In the genomic region with DNA sequence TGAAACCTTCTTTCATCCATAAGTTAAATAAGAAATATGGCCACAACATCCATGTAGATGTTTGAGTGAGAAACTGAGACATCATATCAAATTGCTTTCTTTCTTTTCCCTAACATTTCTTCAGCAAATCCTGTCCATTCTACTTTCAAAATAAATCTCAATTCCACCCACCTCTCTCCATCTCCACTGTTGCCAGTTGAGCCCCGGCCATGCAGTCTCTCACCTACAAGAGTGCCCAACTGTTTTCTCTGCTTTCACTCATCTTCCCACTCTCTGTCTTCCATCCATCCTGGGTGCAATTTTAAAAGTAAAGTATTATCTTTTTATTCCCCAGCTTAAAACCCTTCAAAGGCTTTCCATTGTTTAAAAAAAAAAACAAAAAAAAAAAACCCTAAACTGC, we compare ENCODE assay signal across 8 cellular contexts.
"Had no signal": no experiment of that assay in that cellular context is flagged by ENCODE, and none has a peak within 500 bp of the region (broad histone marks: within the 10 kb centered on the region; RNA-seq: fewer than 3 reads in every experiment).

No MANE protein-coding gene starts in this region.

- H3K9me3 Mint-ChIP-seq: GM23338, H9 had no signal

- DNase-seq: GM23248, GOT3, H7, H9, HCEC 1CT, HFFc6 had no signal

- H3K4me1 Mint-ChIP-seq: GM23338, H9 had no signal

- H3K4me3 Mint-ChIP-seq: GM23338, H9, HFFc6 had no signal

- H3K27ac Mint-ChIP-seq: GM23338, H9, HFFc6 had no signal

- ATAC-seq: GM23338, HCT116 had no signal
